ENCODE assay signal across 8 cellular contexts in the genomic region with DNA sequence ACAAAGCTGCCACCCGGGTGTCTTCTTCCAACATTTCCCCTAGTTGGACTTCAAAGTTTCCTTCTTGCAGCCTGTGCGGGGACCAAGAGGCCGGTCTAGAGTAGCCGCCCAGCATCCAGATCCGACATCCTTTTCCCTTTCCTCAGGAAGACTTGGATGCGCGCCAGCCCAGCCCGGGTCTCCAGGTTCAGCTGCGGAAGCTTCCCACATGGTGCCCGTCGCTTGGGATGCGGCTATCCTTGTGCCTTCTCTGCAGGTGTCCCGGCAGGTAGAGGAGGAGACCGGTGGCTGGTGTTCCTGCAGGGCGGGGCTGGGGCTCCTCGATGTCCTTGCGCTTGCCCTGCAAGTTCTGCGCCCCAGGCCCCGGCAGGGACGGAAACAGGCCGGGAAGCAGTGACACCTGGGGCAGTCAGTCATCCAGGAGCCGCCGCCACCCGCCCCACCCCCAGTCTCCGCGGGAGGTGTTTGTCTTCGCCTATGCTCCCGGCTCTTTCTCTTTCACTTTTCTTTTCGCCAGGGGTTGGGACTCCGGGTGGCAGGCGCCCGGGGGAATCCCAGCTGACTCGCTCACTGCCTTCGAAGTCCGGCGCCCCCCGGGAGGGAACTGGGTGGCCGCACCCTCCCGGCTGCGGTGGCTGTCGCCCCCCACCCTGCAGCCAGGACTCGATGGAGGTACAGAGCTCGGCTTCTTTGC. TPM values are rescaled to one million over a fixed set of nuclear protein-coding genes. Genes with fewer than 3 reads are reported as not detected.
A peak's percentile ranks its signal among the peaks of the same experiment; 100 is the strongest.
DNase-seq lines count a peak whose midpoint lies in the region; ATAC-seq and TF ChIP-seq lines count a peak whose summit lies in the region.

A gene with protein sequence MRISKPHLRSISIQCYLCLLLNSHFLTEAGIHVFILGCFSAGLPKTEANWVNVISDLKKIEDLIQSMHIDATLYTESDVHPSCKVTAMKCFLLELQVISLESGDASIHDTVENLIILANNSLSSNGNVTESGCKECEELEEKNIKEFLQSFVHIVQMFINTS (plus strand): TSS at position 507 of the 694 bp plus-strand sequence. CDS start 82,882 bp downstream, outside the sequence.

- no peaks in the 10 kb centered on the region for H3K36me3 Mint-ChIP-seq in IgD-negative memory B cell

- peaks cover 0 to 39% (median 5%) of the 10 kb centered on the region in 45 donors for H3K27me3 ChIP-seq in dorsolateral prefrontal cortex

- in situ Hi-C loops in G401 (cut with HindIII; ENCODE audit: low sequenced_read_pairs), result no loop called here

- TF ChIP-seq CTCF in dorsolateral prefrontal cortex (IDR thresholded peaks at IDR 0.05 in 54 of 56, conservative IDR thresholded peaks at IDR 0.05 in 2 of 56; ENCODE audit: low read depth in 1 of 56, partially characterized antibody in 56 of 56), result no peak

- H3K27ac Mint-ChIP-seq in IgD-negative memory B cell, result peak within 1 kb of the TSS; percentile 85 to 96 (median 86)

- H3K4me3 Mint-ChIP-seq in IgD-negative memory B cell, result peak within 1 kb of the TSS; percentile 88 to 99 (median 96)

- H3K27me3 Mint-ChIP-seq in IgD-negative memory B cell, result no peaks in the 10 kb centered on the region

- peak; percentile 74 for ATAC-seq in GM21717 (IDR thresholded peaks at IDR 0.05; ENCODE audit: unreplicated experiment)

- H3K4me1 Mint-ChIP-seq in IgD-negative memory B cell, result peaks cover 23 to 50% (median 27%) of the 10 kb centered on the region in 3 donors

- peak within 1 kb of the TSS; percentile 50 to 90 (median 75) for H3K4me3 ChIP-seq in dorsolateral prefrontal cortex

- intact Hi-C loops in dorsolateral prefrontal cortex (cut with DNase I), result loop anchor here in 1 of 2 donors (10.0 kb wide), 1 partner anchor 291 kb away; no protein-coding TSS in a partner anchor

- H3K27ac ChIP-seq in dorsolateral prefrontal cortex, result peak within 1 kb of the TSS in 17 of 59 donors; percentile 2 to 81 (median 45)

- DNase-seq in G401 (ENCODE audit: low spot score), result peak; percentile 13
- DNase-seq in activated CD4-positive, alpha-beta T cell treated with anti-CD3 and anti-CD28 coated beads, Interleukin-2, amount 50 U/mL, for 1 hour, result peak; percentile 46
- peak in 3 of 10 donors; percentile 26 to 47 (median 34) for DNase-seq in dorsolateral prefrontal cortex
- peak; percentile 50 to 77 for DNase-seq in lung microvascular endothelial cell (ENCODE audit: low read depth in 2 of 2)
- peak; percentile 12 for DNase-seq in stimulated activated CD8-positive, alpha-beta memory T cell treated with anti-CD3 and anti-CD28 coated beads, Interleukin-12 subunit alpha, Interleukin-12 subunit beta, amount 100 ng/mL, for 1 hour (ENCODE audit: low read depth)
- no peak for DNase-seq in NOMO-1 treated with DMSO at 0.1 percent for 48 hours (lab: John Stamatoyannopoulos, UW; ENCODE audit: unreplicated experiment)

- H3K9me3 Mint-ChIP-seq in IgD-negative memory B cell, result no peaks in the 10 kb centered on the region

RNA-seq across cellular contexts. Expression of the gene that starts here (rescaled TPM):
- not detected in 2 replicates for total RNA-seq in G401 (2014; rRNA removed; shearing (Covaris generic))
- polyA plus RNA-seq in IgD-negative memory B cell, result 8.2 TPM
- total RNA-seq in dorsolateral prefrontal cortex (1 to 10 TPM in 61 of 120 experiments, under 1 TPM in 59; 0.07 to 5.2 (median 1.0) TPM), lung microvascular endothelial cell (0.87 and 1.2 TPM in 2 replicates)

Comparison
In these comparisons a context has a peak if more than half of its experiments do, and no peak if none do; other contexts are left out.
1. Peak in DNase-seq in G401; RNA of the gene not detected or under 1 TPM.